ENCODE assay signal across 1 cellular context in the genomic region with DNA sequence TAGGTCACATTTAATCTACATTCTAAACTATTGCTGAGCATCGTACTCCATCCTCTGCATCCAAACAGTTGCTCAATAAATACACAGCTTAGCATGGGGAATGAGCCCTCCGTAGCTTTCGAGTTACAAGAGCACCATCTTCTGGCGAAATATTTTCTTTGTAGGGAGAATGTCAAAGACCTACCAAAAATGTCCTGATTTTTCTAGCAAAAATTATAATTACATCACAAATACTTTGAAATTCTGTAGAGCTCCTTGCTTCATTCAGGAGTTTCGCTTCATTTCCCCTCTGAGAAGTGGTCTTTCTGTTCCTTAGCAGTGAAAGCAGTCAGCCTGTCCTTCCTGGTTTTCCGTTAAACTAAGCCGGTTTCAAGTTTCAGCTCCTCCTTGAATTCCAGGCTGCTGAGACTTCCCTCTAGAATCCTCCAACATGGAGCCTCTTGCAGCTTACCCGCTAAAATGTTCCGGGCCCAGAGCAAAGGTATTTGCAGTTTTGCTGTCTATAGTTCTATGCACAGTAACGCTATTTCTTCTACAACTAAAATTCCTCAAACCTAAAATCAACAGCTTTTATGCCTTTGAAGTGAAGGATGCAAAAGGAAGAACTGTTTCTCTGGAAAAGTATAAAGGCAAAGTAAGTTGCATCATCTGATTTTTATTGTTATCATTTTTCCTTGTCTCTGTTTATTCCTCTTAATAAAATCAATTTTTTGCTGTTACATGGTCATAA.
TF ChIP-seq lines count a peak whose summit lies in the region.

A gene with protein sequence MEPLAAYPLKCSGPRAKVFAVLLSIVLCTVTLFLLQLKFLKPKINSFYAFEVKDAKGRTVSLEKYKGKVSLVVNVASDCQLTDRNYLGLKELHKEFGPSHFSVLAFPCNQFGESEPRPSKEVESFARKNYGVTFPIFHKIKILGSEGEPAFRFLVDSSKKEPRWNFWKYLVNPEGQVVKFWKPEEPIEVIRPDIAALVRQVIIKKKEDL (plus strand): TSS at position 409 of the 730 bp plus-strand sequence. CDS start 22 bp downstream, at position 431.

TF ChIP-seq in H1, 55 proteins besides CTCF, POLR2A, EP300 and RAD21 (continues in another document):
- TF ChIP-seq BRCA1 (IDR thresholded peaks at IDR 0.05; ENCODE audit: low read depth, low read length) (no peak), GTF2F1 (IDR thresholded peaks at IDR 0.05; ENCODE audit: borderline replicate concordance, low read depth, low read length) (no peak), KDM4A (IDR thresholded peaks at IDR 0.05; ENCODE audit: low read depth, low read length, severe bottlenecking) (no peak), TBP (IDR thresholded peaks at IDR 0.05; ENCODE audit: low read depth, low read length) (peak; percentile 71), RFX5 (IDR thresholded peaks at IDR 0.05; ENCODE audit: borderline replicate concordance, low read depth, low read length) (no peak), SIX5 (IDR thresholded peaks at IDR 0.05; ENCODE audit: low read depth, low read length) (peak; percentile 28; the same call in 1 of the 2 replicates), CEBPB (IDR thresholded peaks at IDR 0.05; ENCODE audit: low read depth, low read length) (peak; percentile 91), RXRA (IDR thresholded peaks at IDR 0.05; ENCODE audit: insufficient read depth, low read depth, low read length) (no peak), PHF8 (conservative IDR thresholded peaks at IDR 0.05; ENCODE audit: low read depth, low read length) (peak; percentile 67), SP4 (IDR thresholded peaks at IDR 0.05; ENCODE audit: low read length) (peak; percentile 71; the same call in 1 of the 2 replicates), POLR2AphosphoS5 (IDR thresholded peaks at IDR 0.05; ENCODE audit: low read depth, low read length) (peak; percentile 66; the same call in 1 of the 2 replicates), CREB1 (IDR thresholded peaks at IDR 0.05) (no peak), EZH2 (IDR thresholded peaks at IDR 0.05; ENCODE audit: low read depth, low read length, severe bottlenecking) (no peak), EGR1 (IDR thresholded peaks at IDR 0.05; ENCODE audit: borderline replicate concordance, low read depth, low read length) (no peak), POU5F1 (IDR thresholded peaks at IDR 0.05; ENCODE audit: low read depth, low read length) (no peak), CBX5 (IDR thresholded peaks at IDR 0.05; ENCODE audit: low read depth, low read length) (no peak), NANOG (IDR thresholded peaks at IDR 0.05; ENCODE audit: insufficient read depth, low read depth, low read length, poor library complexity, severe bottlenecking) (no peak), FOSL1 (IDR thresholded peaks at IDR 0.05; ENCODE audit: insufficient read depth, low read depth, low read length) (no peak), SUZ12 (IDR thresholded peaks at IDR 0.05; ENCODE audit: low read length) (no peak), SP1 (IDR thresholded peaks at IDR 0.05; ENCODE audit: low read depth, low read length) (peak; percentile 55; the same call in 1 of the 2 replicates), JUN (IDR thresholded peaks at IDR 0.05; ENCODE audit: low read depth, low read length) (no peak), CTBP2 (IDR thresholded peaks at IDR 0.05; ENCODE audit: borderline replicate concordance, insufficient read depth, insufficient read length, low read length) (no peak), YY1 (IDR thresholded peaks at IDR 0.05; ENCODE audit: low read depth, low read length) (peak; percentile 88), RBBP5 (IDR thresholded peaks at IDR 0.05; ENCODE audit: borderline replicate concordance, low read depth, low read length) (peak; percentile 44; the same call in 1 of the 2 replicates), SIRT6 (IDR thresholded peaks at IDR 0.05; ENCODE audit: low read length) (no peak), CHD1 (IDR thresholded peaks at IDR 0.05; ENCODE audit: low read depth, low read length) (peak; percentile 71; the same call in 1 of the 2 replicates), TAF1 (IDR thresholded peaks at IDR 0.05; ENCODE audit: low read depth, low read length) (peak; percentile 86), HDAC2 (IDR thresholded peaks at IDR 0.05; ENCODE audit: borderline replicate concordance in 1 of 2, low read depth in 2 of 2, low read length in 2 of 2) (peak in 1 of 2 experiments; percentile 84; a peak in 1 of 4 replicates), ZNF274 (IDR thresholded peaks at IDR 0.05; ENCODE audit: borderline replicate concordance, extremely low read depth, low read length) (no peak), MAFK (IDR thresholded peaks at IDR 0.05; ENCODE audit: low read depth, low read length) (no peak), KDM5A (IDR thresholded peaks at IDR 0.05; ENCODE audit: low read length) (peak; percentile 99), BCL11A (IDR thresholded peaks at IDR 0.05; ENCODE audit: low read depth in 2 of 2, low read length in 2 of 2) (no peak), KDM1A (IDR thresholded peaks at IDR 0.05; ENCODE audit: borderline replicate concordance, low read length) (no peak), CBX8 (IDR thresholded peaks at IDR 0.05; ENCODE audit: borderline replicate concordance, low read depth, low read length) (no peak), SAP30 (IDR thresholded peaks at IDR 0.05; ENCODE audit: insufficient read depth, insufficient replicate concordance, low read length) (no peak), SIN3A (conservative IDR thresholded peaks at IDR 0.05 in 1 of 2, IDR thresholded peaks at IDR 0.05 in 1 of 2; ENCODE audit: low read depth in 1 of 2, low read length in 2 of 2) (0 out of 4 replicates have a peak, but pooled peaks of 1 of the 2 experiments have one; percentile 56), SRF (IDR thresholded peaks at IDR 0.05; ENCODE audit: low read depth, low read length) (no peak), NRF1 (IDR thresholded peaks at IDR 0.05; ENCODE audit: low read depth, low read length) (no peak), ASH2L (IDR thresholded peaks at IDR 0.05; ENCODE audit: low read length) (peak; percentile 86), RNF2 (IDR thresholded peaks at IDR 0.05; ENCODE audit: borderline replicate concordance, low read depth, low read length, missing control alignments, poor library complexity, severe bottlenecking) (no peak), CHD2 (IDR thresholded peaks at IDR 0.05; ENCODE audit: low read length) (no peak), HDAC6 (IDR thresholded peaks at IDR 0.05; ENCODE audit: low read depth, low read length) (no peak), JUND (IDR thresholded peaks at IDR 0.05; ENCODE audit: low read length) (peak; percentile 40; the same call in 1 of the 2 replicates), BACH1 (IDR thresholded peaks at IDR 0.05; ENCODE audit: low read length) (no peak), TCF12 (IDR thresholded peaks at IDR 0.05; ENCODE audit: low read depth, low read length) (no peak), SP2 (IDR thresholded peaks at IDR 0.05; ENCODE audit: low read length) (no peak), GABPA (IDR thresholded peaks at IDR 0.05; ENCODE audit: borderline replicate concordance, insufficient read depth, low read length) (no peak)
- TF ChIP-seq, protein P1, sequence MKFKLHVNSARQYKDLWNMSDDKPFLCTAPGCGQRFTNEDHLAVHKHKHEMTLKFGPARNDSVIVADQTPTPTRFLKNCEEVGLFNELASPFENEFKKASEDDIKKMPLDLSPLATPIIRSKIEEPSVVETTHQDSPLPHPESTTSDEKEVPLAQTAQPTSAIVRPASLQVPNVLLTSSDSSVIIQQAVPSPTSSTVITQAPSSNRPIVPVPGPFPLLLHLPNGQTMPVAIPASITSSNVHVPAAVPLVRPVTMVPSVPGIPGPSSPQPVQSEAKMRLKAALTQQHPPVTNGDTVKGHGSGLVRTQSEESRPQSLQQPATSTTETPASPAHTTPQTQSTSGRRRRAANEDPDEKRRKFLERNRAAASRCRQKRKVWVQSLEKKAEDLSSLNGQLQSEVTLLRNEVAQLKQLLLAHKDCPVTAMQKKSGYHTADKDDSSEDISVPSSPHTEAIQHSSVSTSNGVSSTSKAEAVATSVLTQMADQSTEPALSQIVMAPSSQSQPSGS (IDR thresholded peaks at IDR 0.05; ENCODE audit: low read length) = peak; percentile 74; the same call in 1 of the 2 replicates
- TF ChIP-seq, protein P2, sequence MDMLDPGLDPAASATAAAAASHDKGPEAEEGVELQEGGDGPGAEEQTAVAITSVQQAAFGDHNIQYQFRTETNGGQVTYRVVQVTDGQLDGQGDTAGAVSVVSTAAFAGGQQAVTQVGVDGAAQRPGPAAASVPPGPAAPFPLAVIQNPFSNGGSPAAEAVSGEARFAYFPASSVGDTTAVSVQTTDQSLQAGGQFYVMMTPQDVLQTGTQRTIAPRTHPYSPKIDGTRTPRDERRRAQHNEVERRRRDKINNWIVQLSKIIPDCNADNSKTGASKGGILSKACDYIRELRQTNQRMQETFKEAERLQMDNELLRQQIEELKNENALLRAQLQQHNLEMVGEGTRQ (IDR thresholded peaks at IDR 0.05; ENCODE audit: low read length) = no peak
- TF ChIP-seq, protein P3, sequence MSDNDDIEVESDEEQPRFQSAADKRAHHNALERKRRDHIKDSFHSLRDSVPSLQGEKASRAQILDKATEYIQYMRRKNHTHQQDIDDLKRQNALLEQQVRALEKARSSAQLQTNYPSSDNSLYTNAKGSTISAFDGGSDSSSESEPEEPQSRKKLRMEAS (IDR thresholded peaks at IDR 0.05) = no peak
- TF ChIP-seq, protein P4, sequence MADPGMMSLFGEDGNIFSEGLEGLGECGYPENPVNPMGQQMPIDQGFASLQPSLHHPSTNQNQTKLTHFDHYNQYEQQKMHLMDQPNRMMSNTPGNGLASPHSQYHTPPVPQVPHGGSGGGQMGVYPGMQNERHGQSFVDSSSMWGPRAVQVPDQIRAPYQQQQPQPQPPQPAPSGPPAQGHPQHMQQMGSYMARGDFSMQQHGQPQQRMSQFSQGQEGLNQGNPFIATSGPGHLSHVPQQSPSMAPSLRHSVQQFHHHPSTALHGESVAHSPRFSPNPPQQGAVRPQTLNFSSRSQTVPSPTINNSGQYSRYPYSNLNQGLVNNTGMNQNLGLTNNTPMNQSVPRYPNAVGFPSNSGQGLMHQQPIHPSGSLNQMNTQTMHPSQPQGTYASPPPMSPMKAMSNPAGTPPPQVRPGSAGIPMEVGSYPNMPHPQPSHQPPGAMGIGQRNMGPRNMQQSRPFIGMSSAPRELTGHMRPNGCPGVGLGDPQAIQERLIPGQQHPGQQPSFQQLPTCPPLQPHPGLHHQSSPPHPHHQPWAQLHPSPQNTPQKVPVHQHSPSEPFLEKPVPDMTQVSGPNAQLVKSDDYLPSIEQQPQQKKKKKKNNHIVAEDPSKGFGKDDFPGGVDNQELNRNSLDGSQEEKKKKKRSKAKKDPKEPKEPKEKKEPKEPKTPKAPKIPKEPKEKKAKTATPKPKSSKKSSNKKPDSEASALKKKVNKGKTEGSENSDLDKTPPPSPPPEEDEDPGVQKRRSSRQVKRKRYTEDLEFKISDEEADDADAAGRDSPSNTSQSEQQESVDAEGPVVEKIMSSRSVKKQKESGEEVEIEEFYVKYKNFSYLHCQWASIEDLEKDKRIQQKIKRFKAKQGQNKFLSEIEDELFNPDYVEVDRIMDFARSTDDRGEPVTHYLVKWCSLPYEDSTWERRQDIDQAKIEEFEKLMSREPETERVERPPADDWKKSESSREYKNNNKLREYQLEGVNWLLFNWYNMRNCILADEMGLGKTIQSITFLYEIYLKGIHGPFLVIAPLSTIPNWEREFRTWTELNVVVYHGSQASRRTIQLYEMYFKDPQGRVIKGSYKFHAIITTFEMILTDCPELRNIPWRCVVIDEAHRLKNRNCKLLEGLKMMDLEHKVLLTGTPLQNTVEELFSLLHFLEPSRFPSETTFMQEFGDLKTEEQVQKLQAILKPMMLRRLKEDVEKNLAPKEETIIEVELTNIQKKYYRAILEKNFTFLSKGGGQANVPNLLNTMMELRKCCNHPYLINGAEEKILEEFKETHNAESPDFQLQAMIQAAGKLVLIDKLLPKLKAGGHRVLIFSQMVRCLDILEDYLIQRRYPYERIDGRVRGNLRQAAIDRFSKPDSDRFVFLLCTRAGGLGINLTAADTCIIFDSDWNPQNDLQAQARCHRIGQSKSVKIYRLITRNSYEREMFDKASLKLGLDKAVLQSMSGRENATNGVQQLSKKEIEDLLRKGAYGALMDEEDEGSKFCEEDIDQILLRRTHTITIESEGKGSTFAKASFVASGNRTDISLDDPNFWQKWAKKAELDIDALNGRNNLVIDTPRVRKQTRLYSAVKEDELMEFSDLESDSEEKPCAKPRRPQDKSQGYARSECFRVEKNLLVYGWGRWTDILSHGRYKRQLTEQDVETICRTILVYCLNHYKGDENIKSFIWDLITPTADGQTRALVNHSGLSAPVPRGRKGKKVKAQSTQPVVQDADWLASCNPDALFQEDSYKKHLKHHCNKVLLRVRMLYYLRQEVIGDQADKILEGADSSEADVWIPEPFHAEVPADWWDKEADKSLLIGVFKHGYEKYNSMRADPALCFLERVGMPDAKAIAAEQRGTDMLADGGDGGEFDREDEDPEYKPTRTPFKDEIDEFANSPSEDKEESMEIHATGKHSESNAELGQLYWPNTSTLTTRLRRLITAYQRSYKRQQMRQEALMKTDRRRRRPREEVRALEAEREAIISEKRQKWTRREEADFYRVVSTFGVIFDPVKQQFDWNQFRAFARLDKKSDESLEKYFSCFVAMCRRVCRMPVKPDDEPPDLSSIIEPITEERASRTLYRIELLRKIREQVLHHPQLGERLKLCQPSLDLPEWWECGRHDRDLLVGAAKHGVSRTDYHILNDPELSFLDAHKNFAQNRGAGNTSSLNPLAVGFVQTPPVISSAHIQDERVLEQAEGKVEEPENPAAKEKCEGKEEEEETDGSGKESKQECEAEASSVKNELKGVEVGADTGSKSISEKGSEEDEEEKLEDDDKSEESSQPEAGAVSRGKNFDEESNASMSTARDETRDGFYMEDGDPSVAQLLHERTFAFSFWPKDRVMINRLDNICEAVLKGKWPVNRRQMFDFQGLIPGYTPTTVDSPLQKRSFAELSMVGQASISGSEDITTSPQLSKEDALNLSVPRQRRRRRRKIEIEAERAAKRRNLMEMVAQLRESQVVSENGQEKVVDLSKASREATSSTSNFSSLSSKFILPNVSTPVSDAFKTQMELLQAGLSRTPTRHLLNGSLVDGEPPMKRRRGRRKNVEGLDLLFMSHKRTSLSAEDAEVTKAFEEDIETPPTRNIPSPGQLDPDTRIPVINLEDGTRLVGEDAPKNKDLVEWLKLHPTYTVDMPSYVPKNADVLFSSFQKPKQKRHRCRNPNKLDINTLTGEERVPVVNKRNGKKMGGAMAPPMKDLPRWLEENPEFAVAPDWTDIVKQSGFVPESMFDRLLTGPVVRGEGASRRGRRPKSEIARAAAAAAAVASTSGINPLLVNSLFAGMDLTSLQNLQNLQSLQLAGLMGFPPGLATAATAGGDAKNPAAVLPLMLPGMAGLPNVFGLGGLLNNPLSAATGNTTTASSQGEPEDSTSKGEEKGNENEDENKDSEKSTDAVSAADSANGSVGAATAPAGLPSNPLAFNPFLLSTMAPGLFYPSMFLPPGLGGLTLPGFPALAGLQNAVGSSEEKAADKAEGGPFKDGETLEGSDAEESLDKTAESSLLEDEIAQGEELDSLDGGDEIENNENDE (IDR thresholded peaks at IDR 0.05; ENCODE audit: insufficient replicate concordance, low read length) = peak; percentile 3
- TF ChIP-seq, protein P5, sequence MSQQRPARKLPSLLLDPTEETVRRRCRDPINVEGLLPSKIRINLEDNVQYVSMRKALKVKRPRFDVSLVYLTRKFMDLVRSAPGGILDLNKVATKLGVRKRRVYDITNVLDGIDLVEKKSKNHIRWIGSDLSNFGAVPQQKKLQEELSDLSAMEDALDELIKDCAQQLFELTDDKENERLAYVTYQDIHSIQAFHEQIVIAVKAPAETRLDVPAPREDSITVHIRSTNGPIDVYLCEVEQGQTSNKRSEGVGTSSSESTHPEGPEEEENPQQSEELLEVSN (IDR thresholded peaks at IDR 0.05) = no peak
- TF ChIP-seq, protein P6, sequence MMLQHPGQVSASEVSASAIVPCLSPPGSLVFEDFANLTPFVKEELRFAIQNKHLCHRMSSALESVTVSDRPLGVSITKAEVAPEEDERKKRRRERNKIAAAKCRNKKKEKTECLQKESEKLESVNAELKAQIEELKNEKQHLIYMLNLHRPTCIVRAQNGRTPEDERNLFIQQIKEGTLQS (IDR thresholded peaks at IDR 0.05; ENCODE audit: insufficient read depth, low read depth, low read length) = no peak
